Comparison of ENCODE assay signal across 15 cellular contexts in the genomic region with DNA sequence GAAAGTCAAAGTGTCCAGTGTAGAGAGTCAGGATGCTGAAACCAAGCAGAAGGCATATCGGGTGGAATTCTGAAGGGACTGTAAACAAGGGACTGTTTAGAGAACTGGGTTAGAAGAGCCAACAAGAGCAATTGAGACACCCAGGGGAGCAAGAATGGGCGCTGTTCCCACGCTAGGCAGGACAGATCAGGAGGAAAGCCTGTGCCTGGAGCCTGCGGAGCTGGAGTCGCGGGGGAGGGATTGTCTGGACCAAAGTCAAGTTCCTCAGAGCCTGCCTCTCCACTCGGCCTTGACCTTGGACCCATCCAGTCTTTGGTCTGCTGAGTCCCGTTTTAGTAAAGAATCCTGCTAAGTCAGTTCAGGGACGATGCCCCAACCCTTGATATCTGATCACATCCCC. TPM values are rescaled to one million over a fixed set of nuclear protein-coding genes. Genes with fewer than 3 reads are reported as not detected.
DNase-seq lines count a peak whose midpoint lies in the region; ATAC-seq and TF ChIP-seq lines count a peak whose summit lies in the region.
"Had no signal": no experiment of that assay in that cellular context is flagged by ENCODE, and none has a peak within 500 bp of the region (broad histone marks: within the 10 kb centered on the region; RNA-seq: fewer than 3 reads in every experiment).

No MANE protein-coding gene starts in this region.

- DNase-seq in NCI-H2107 treated with DMSO at 0.1 percent for 48 hours (lab: John Stamatoyannopoulos, UW; ENCODE audit: unreplicated experiment) = peak; percentile 82
- peak; percentile 84 for DNase-seq in choroid plexus epithelial cell (ENCODE audit: low read depth)
- no peak for DNase-seq in left lung
- peak; percentile 44 for DNase-seq in stomach
- no peak for DNase-seq in activated effector memory CD4-positive, alpha-beta T cell treated with Interleukin-2 at 50 U/mL for 16 hours
- DNase-seq: activated CD4-positive, alpha-beta T cell treated with anti-CD3 and anti-CD28 coated beads for 1 hour; GF-D8; nephron progenitor cell; stimulated activated naive CD4-positive, alpha-beta T cell had no signal

- H3K4me3 ChIP-seq in choroid plexus epithelial cell (ENCODE audit: low read depth, low read length) (peak overlapping the region; percentile 0), left lung (no peak overlapping the region), stomach (no peak overlapping the region)
- H3K4me3 ChIP-seq: cardiac muscle cell had no signal

- H3K27me3 ChIP-seq in left lung (no peaks in the 10 kb centered on the region), stomach (no peaks in the 10 kb centered on the region)
- H3K27me3 ChIP-seq: cardiac muscle cell had no signal

- TF ChIP-seq EP300 in stomach (IDR thresholded peaks at IDR 0.05) = no peak

- intact Hi-C loops in left lung (cut with DNase I) (no loop called here), stomach (cut with DNase I; ENCODE audit: low total_unique reads) (no loop called here)

- peaks cover 0 to 13% of the 10 kb centered on the region in 2 donors for H3K4me1 ChIP-seq in left lung
- H3K4me1 ChIP-seq in stomach = peaks cover 0 to 21% (median 2%) of the 10 kb centered on the region in 4 donors

- 22 to 43% (median 26%) methylated on average over 9 of the region's 9 CpGs for WGBS in stomach, 5 donors

- ATAC-seq in left lung = peak; percentile 62
- ATAC-seq in GM21381 (IDR thresholded peaks at IDR 0.05; ENCODE audit: unreplicated experiment) = no peak
- no peak for ATAC-seq in HG03159 (IDR thresholded peaks at IDR 0.05; ENCODE audit: unreplicated experiment)
- no peak for ATAC-seq in GM21526 (IDR thresholded peaks at IDR 0.05; ENCODE audit: low FRiP score, unreplicated experiment)

- H3K36me3 ChIP-seq in left lung (no peaks in the 10 kb centered on the region), stomach (no peaks in the 10 kb centered on the region)
- H3K36me3 ChIP-seq: cardiac muscle cell had no signal

- no peak for TF ChIP-seq POLR2A in stomach (IDR thresholded peaks at IDR 0.05)

- H3K27ac ChIP-seq in left lung = no peak overlapping the region
- no peak overlapping the region for H3K27ac ChIP-seq in stomach
- H3K27ac ChIP-seq: C4-2B, cardiac muscle cell, HL-60 had no signal

- H3K9me3 ChIP-seq in left lung (no peaks in the 10 kb centered on the region), stomach (no peaks in the 10 kb centered on the region)

- no peak for TF ChIP-seq CTCF in choroid plexus epithelial cell (conservative IDR thresholded peaks at IDR 0.05; ENCODE audit: low read depth, low read length)
- TF ChIP-seq CTCF in left lung (IDR thresholded peaks at IDR 0.05) = no peak
- TF ChIP-seq CTCF in stomach (IDR thresholded peaks at IDR 0.05) = no peak

RNA-seq across cellular contexts. Expression of gene KLHL36, which starts 14.7 kb away (rescaled TPM):
- total RNA-seq in left lung (10 to 100 TPM; 44.7 to 50.9 TPM), stomach (10 to 100 TPM; 29.5 to 62.4 (median 43.7) TPM)
- 10 to 100 TPM; 10.5 to 14.3 (median 13.6) TPM for polyA plus RNA-seq in stomach

RNA-seq across cellular contexts. Expression of gene COTL1, which starts 15.7 kb away (rescaled TPM):
- total RNA-seq in left lung = 100 to 1,000 TPM in 1 of 2 donors, 10 to 100 TPM in 1; 92.7 to 206 TPM
- 100 to 1,000 TPM in 3 of 5 donors, 10 to 100 TPM in 2; 40.3 to 184 (median 173) TPM for total RNA-seq in stomach
- polyA plus RNA-seq in stomach = 100 to 1,000 TPM in 2 of 3 donors, 10 to 100 TPM in 1; 52.7 to 187 (median 184) TPM

Comparison
In these comparisons a context has a peak if more than half of its experiments do, and no peak if none do; other contexts are left out.
1. DNase-seq: peak in NCI-H2107 treated with DMSO at 0.1 percent for 48 hours (single experiment), choroid plexus epithelial cell (single experiment) and stomach (single experiment); none in left lung (0 of 2) and activated effector memory CD4-positive, alpha-beta T cell treated with Interleukin-2 at 50 U/mL for 16 hours (single experiment).